1 cellular context compared by ENCODE assay signal in genomic region chr17:80109066-80109618, GRCh38.
TF ChIP-seq lines count a peak whose summit lies in the region.

No MANE protein-coding gene starts in this region.

TF ChIP-seq in WTC11, 78 proteins besides CTCF, POLR2A, EP300 and RAD21 (continued from another document):
- TF ChIP-seq ZSCAN18 (CRISPR knock-in tag; IDR thresholded peaks at IDR 0.05) (no peak), ERG (CRISPR knock-in tag; IDR thresholded peaks at IDR 0.05) (no peak), MAX (CRISPR knock-in tag; IDR thresholded peaks at IDR 0.05) (no peak), SP1 (CRISPR knock-in tag; conservative IDR thresholded peaks at IDR 0.05) (no peak), ETV6 (CRISPR knock-in tag; IDR thresholded peaks at IDR 0.05) (no peak), IRF2 (CRISPR knock-in tag; IDR thresholded peaks at IDR 0.05; ENCODE audit: borderline replicate concordance, low read depth) (no peak), ZNF317 (CRISPR knock-in tag; IDR thresholded peaks at IDR 0.05; ENCODE audit: borderline replicate concordance, low read depth) (no peak), ZNF121 (CRISPR knock-in tag; IDR thresholded peaks at IDR 0.05) (no peak), ZBTB21 (CRISPR knock-in tag; IDR thresholded peaks at IDR 0.05; ENCODE audit: borderline replicate concordance) (no peak)
